Comparison of ENCODE assay signal across 23 cellular contexts in genomic region chr17:6862822-6863221, GRCh38. TPM values are rescaled to one million over a fixed set of nuclear protein-coding genes. Genes with fewer than 3 reads are reported as not detected.
DNase-seq lines count a peak whose midpoint lies in the region; ATAC-seq and TF ChIP-seq lines count a peak whose summit lies in the region.
"Had no signal": no experiment of that assay in that cellular context is flagged by ENCODE, and none has a peak within 500 bp of the region (broad histone marks: within the 10 kb centered on the region; RNA-seq: fewer than 3 reads in every experiment).

No MANE protein-coding gene starts in this region.

- H3K79me2 ChIP-seq in smooth muscle cell (ENCODE audit: low read depth): no peaks in the 10 kb centered on the region

- no peaks in the 10 kb centered on the region for H3K36me3 ChIP-seq in left lung
- H3K36me3 ChIP-seq in aorta (ENCODE audit: control insufficient read depth in 1 of 2, insufficient read depth in 2 of 2, low read length in 1 of 2): no peaks in the 10 kb centered on the region
- H3K36me3 ChIP-seq in smooth muscle cell (ENCODE audit: low read depth): no peaks in the 10 kb centered on the region
- H3K36me3 ChIP-seq: SJSA1, stomach had no signal

- H3K27ac ChIP-seq in left lung (no peak overlapping the region), aorta (ENCODE audit: low read depth in 1 of 2, low read length in 2 of 2) (no peak overlapping the region), smooth muscle cell (ENCODE audit: low read depth) (no peak overlapping the region)
- H3K27ac ChIP-seq: SJSA1, stomach had no signal

- peaks cover 5% of the 10 kb centered on the region for H3K4me1 Mint-ChIP-seq in activated naive CD4-positive, alpha-beta T cell treated with anti-CD3 and anti-CD28 coated beads for 36 hours (ENCODE audit: low read depth)
- H3K4me1 Mint-ChIP-seq in activated T-helper 1 cell treated with anti-CD3 and anti-CD28 coated beads, Interleukin-12 subunit alpha, Interleukin-12 subunit beta, Interleukin-2, Interleukin-4 antibody, amounts not matched to agents 30 ng/mL and 10 ng/mL and 1 ng/mL, durations not matched to agents 14 hours and 24 hours and 36 hours (ENCODE audit: low read depth): peaks cover 14% of the 10 kb centered on the region
- H3K4me1 Mint-ChIP-seq in endothelial cell (ENCODE audit: unreplicated experiment): no peaks in the 10 kb centered on the region
- H3K4me1 Mint-ChIP-seq: neural crest cell had no signal

- DNase-seq in activated naive CD4-positive, alpha-beta T cell treated with anti-CD3 and anti-CD28 coated beads, Interleukin-2, amount 50 U/mL, for 72 hours (ENCODE audit: low spot score in 2 of 2): no peak
- no peak for DNase-seq in activated naive CD4-positive, alpha-beta T cell treated with anti-CD3 and anti-CD28 coated beads for 36 hours
- no peak for DNase-seq in activated T-helper 1 cell treated with anti-CD3 and anti-CD28 coated beads, Interleukin-12 subunit alpha, Interleukin-12 subunit beta, Interleukin-2, Interleukin-4 antibody, amounts not matched to agents 30 ng/mL and 10 ng/mL and 1 ng/mL, durations not matched to agents 14 hours and 24 hours and 36 hours (ENCODE audit: low spot score)
- DNase-seq in left lung (no peak), aorta (no peak), endothelial cell (ENCODE audit: low spot score) (no peak), smooth muscle cell (lab: John Stamatoyannopoulos, UW; ENCODE audit: unreplicated experiment) (no peak)
- DNase-seq: activated T-cell treated with anti-CD3 and anti-CD28 coated beads, Interleukin-2, amount 50 U/mL, for 4 hours; EL; endodermal cell; HFFc6; hippocampal formation; kidney; NCI-H2081; NCI-H510A treated with DMSO at 0.1 percent for 48 hours; OCI-M1; retina; stomach; T1000 had no signal

- TF ChIP-seq CTCF in left lung (IDR thresholded peaks at IDR 0.05) (no peak), endothelial cell (IDR thresholded peaks at IDR 0.05; ENCODE audit: unreplicated experiment) (no peak), smooth muscle cell (IDR thresholded peaks at IDR 0.05; ENCODE audit: borderline replicate concordance, insufficient read depth, poor library complexity, severe bottlenecking) (no peak)

- H3K4me2 ChIP-seq in smooth muscle cell: no peak overlapping the region

- no peak overlapping the region for H3K9ac ChIP-seq in smooth muscle cell (ENCODE audit: low read depth)

- CTCF ChIA-PET in activated naive CD4-positive, alpha-beta T cell treated with anti-CD3 and anti-CD28 coated beads for 36 hours (lab: Charles Lee): no interaction called here

- peaks cover 5% of the 10 kb centered on the region for H3K27me3 Mint-ChIP-seq in activated naive CD4-positive, alpha-beta T cell treated with anti-CD3 and anti-CD28 coated beads for 36 hours (ENCODE audit: low read depth)
- H3K27me3 Mint-ChIP-seq in activated T-helper 1 cell treated with anti-CD3 and anti-CD28 coated beads, Interleukin-12 subunit alpha, Interleukin-12 subunit beta, Interleukin-2, Interleukin-4 antibody, amounts not matched to agents 30 ng/mL and 10 ng/mL and 1 ng/mL, durations not matched to agents 14 hours and 24 hours and 36 hours (ENCODE audit: insufficient read depth): peaks cover 18% of the 10 kb centered on the region
- H3K27me3 Mint-ChIP-seq in endothelial cell (ENCODE audit: unreplicated experiment): no peaks in the 10 kb centered on the region

- peak overlapping the region in 1 of 2 donors; percentile 37 for H3K27ac Mint-ChIP-seq in activated naive CD4-positive, alpha-beta T cell treated with anti-CD3 and anti-CD28 coated beads, Interleukin-2, amount 50 U/mL, for 72 hours
- H3K27ac Mint-ChIP-seq in activated naive CD4-positive, alpha-beta T cell treated with anti-CD3 and anti-CD28 coated beads for 36 hours: no peak overlapping the region
- peak overlapping the region; percentile 11 for H3K27ac Mint-ChIP-seq in activated T-helper 1 cell treated with anti-CD3 and anti-CD28 coated beads, Interleukin-12 subunit alpha, Interleukin-12 subunit beta, Interleukin-2, Interleukin-4 antibody, amounts not matched to agents 30 ng/mL and 10 ng/mL and 1 ng/mL, durations not matched to agents 14 hours and 24 hours and 36 hours
- H3K27ac Mint-ChIP-seq in endothelial cell (ENCODE audit: unreplicated experiment): no peak overlapping the region
- H3K27ac Mint-ChIP-seq: endodermal cell, HFFc6 had no signal

- no peak overlapping the region for H2AFZ ChIP-seq in smooth muscle cell (ENCODE audit: low read depth)

- WGBS in aorta, 2 donors: 89% methylated on average over 4 of the region's 4 CpGs
- 82% methylated on average over 4 of the region's 4 CpGs for whole genome bisulfite sequencing in smooth muscle cell (ENCODE audit: low lambda C conversion rate)

- H3F3A ChIP-seq in smooth muscle cell (ENCODE audit: low read depth): no peaks in the 10 kb centered on the region

- peaks cover 0 to 4% of the 10 kb centered on the region in 2 donors for H3K9me3 Mint-ChIP-seq in activated naive CD4-positive, alpha-beta T cell treated with anti-CD3 and anti-CD28 coated beads, Interleukin-2, amount 50 U/mL, for 72 hours
- H3K9me3 Mint-ChIP-seq in activated naive CD4-positive, alpha-beta T cell treated with anti-CD3 and anti-CD28 coated beads for 36 hours: no peaks in the 10 kb centered on the region
- peaks cover 9% of the 10 kb centered on the region for H3K9me3 Mint-ChIP-seq in activated T-helper 1 cell treated with anti-CD3 and anti-CD28 coated beads, Interleukin-12 subunit alpha, Interleukin-12 subunit beta, Interleukin-2, Interleukin-4 antibody, amounts not matched to agents 30 ng/mL and 10 ng/mL and 1 ng/mL, durations not matched to agents 14 hours and 24 hours and 36 hours
- no peaks in the 10 kb centered on the region for H3K9me3 Mint-ChIP-seq in endothelial cell (ENCODE audit: unreplicated experiment)
- H3K9me3 Mint-ChIP-seq: activated T-cell treated with anti-CD3 and anti-CD28 coated beads, Interleukin-2, amount 50 U/mL, for 4 hours; HFFc6; neural crest cell had no signal

- H3K27me3 ChIP-seq in left lung (peaks cover 0 to 20% of the 10 kb centered on the region in 2 donors), aorta (ENCODE audit: control insufficient read depth in 1 of 2, insufficient read depth in 2 of 2, low read length in 1 of 2) (no peaks in the 10 kb centered on the region), smooth muscle cell (ENCODE audit: low read depth) (no peaks in the 10 kb centered on the region)
- H3K27me3 ChIP-seq: SJSA1 had no signal

- peak; percentile 11 to 34 for ATAC-seq in activated naive CD4-positive, alpha-beta T cell treated with anti-CD3 and anti-CD28 coated beads, Interleukin-2, amount 50 U/mL, for 72 hours
- ATAC-seq in left lung (peak; percentile 85), aorta (ENCODE audit: low FRiP score) (peak; percentile 19), GM21717 (IDR thresholded peaks at IDR 0.05; ENCODE audit: unreplicated experiment) (no peak)

- H3K4me3 Mint-ChIP-seq in activated naive CD4-positive, alpha-beta T cell treated with anti-CD3 and anti-CD28 coated beads for 36 hours: no peak overlapping the region
- H3K4me3 Mint-ChIP-seq in activated T-helper 1 cell treated with anti-CD3 and anti-CD28 coated beads, Interleukin-12 subunit alpha, Interleukin-12 subunit beta, Interleukin-2, Interleukin-4 antibody, amounts not matched to agents 30 ng/mL and 10 ng/mL and 1 ng/mL, durations not matched to agents 14 hours and 24 hours and 36 hours: no peak overlapping the region
- no peak overlapping the region for H3K4me3 Mint-ChIP-seq in endothelial cell (ENCODE audit: unreplicated experiment)
- H3K4me3 Mint-ChIP-seq: activated T-cell treated with anti-CD3 and anti-CD28 coated beads, Interleukin-2, amount 50 U/mL, for 4 hours; endodermal cell; HFFc6; neural crest cell had no signal

- H3K4me1 ChIP-seq in left lung: no peaks in the 10 kb centered on the region
- no peaks in the 10 kb centered on the region for H3K4me1 ChIP-seq in aorta (ENCODE audit: control insufficient read depth in 1 of 2, insufficient read depth in 2 of 2, low read length in 2 of 2)
- no peaks in the 10 kb centered on the region for H3K4me1 ChIP-seq in smooth muscle cell (ENCODE audit: low read depth)
- H3K4me1 ChIP-seq: stomach had no signal

- H4K20me1 ChIP-seq in smooth muscle cell (ENCODE audit: low read depth): no peaks in the 10 kb centered on the region

- H3K9me3 ChIP-seq in left lung (no peaks in the 10 kb centered on the region), aorta (ENCODE audit: control insufficient read depth, low read length) (no peaks in the 10 kb centered on the region), smooth muscle cell (replicated peaks; ENCODE audit: low read depth) (no peaks in the 10 kb centered on the region)
- H3K9me3 ChIP-seq: stomach had no signal

- H3K36me3 Mint-ChIP-seq in activated naive CD4-positive, alpha-beta T cell treated with anti-CD3 and anti-CD28 coated beads, Interleukin-2, amount 50 U/mL, for 72 hours: peaks cover 0 to 13% of the 10 kb centered on the region in 2 donors
- H3K36me3 Mint-ChIP-seq in activated naive CD4-positive, alpha-beta T cell treated with anti-CD3 and anti-CD28 coated beads for 36 hours (ENCODE audit: low read depth): no peaks in the 10 kb centered on the region
- H3K36me3 Mint-ChIP-seq in activated T-helper 1 cell treated with anti-CD3 and anti-CD28 coated beads, Interleukin-12 subunit alpha, Interleukin-12 subunit beta, Interleukin-2, Interleukin-4 antibody, amounts not matched to agents 30 ng/mL and 10 ng/mL and 1 ng/mL, durations not matched to agents 14 hours and 24 hours and 36 hours (ENCODE audit: low read depth): no peaks in the 10 kb centered on the region
- H3K36me3 Mint-ChIP-seq in endothelial cell (ENCODE audit: low read depth, unreplicated experiment): peaks cover 3% of the 10 kb centered on the region

- intact Hi-C loops in activated naive CD4-positive, alpha-beta T cell treated with anti-CD3 and anti-CD28 coated beads for 36 hours (cut with micrococcal nuclease): no loop called here
- intact Hi-C loops in activated T-helper 1 cell treated with anti-CD3 and anti-CD28 coated beads, Interleukin-12 subunit alpha, Interleukin-12 subunit beta, Interleukin-2, Interleukin-4 antibody, amounts not matched to agents 30 ng/mL and 10 ng/mL and 1 ng/mL, durations not matched to agents 14 hours and 24 hours and 36 hours (cut with micrococcal nuclease): no loop called here
- intact Hi-C loops in left lung (cut with DNase I) (no loop called here), aorta (cut with DNase I) (no loop called here)

- no peak overlapping the region for H3K4me3 ChIP-seq in left lung
- no peak overlapping the region for H3K4me3 ChIP-seq in aorta (ENCODE audit: low read length in 2 of 2)
- H3K4me3 ChIP-seq in smooth muscle cell: no peak overlapping the region
- H3K4me3 ChIP-seq: SJSA1, stomach had no signal

RNA-seq across cellular contexts. Expression of gene TEKT1, which starts 31.3 kb away (rescaled TPM):
- total RNA-seq in activated naive CD4-positive, alpha-beta T cell treated with anti-CD3 and anti-CD28 coated beads, Interleukin-2, amount 50 U/mL, for 72 hours: not detected
- total RNA-seq in activated naive CD4-positive, alpha-beta T cell treated with anti-CD3 and anti-CD28 coated beads for 36 hours: not detected
- not detected in 2 replicates for total RNA-seq in activated T-helper 1 cell treated with anti-CD3 and anti-CD28 coated beads, Interleukin-12 subunit alpha, Interleukin-12 subunit beta, Interleukin-2, Interleukin-4 antibody, amounts not matched to agents 30 ng/mL and 10 ng/mL and 1 ng/mL, durations not matched to agents 14 hours and 24 hours and 36 hours
- total RNA-seq in left lung (1 to 10 TPM in 1 of 2 donors, not detected in 1; 4.9 TPM), aorta (not detected), endothelial cell (ENCODE audit: unreplicated experiment) (1.2 TPM), smooth muscle cell (not detected in 2 replicates)
- polyA plus RNA-seq in aorta (not detected), smooth muscle cell (not detected in 2 replicates)
- total RNA-seq: activated T-cell treated with anti-CD3 and anti-CD28 coated beads, Interleukin-2, amount 50 U/mL, for 4 hours; endodermal cell; HFFc6; HT1080; neural crest cell had no signal
- polyA plus RNA-seq: stomach had no signal
